Comparison of ENCODE assay signal across 12 cellular contexts in the genomic region with DNA sequence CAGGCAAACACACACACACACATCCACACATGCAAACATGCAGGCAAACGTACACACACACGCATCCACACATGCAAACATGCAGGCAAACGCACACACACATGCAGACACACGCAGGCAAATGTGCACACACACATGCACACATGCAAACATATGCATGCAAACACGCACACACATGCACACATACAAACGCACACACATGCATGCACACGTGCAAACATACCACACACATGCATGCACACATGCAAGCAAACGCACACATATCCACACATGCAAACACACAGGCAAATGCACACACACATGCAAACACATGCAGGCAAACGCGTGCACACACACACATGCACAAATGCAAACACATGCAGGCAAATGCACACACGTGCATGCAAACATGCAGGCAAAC. TPM values are rescaled to one million over a fixed set of nuclear protein-coding genes. Genes with fewer than 3 reads are reported as not detected.
DNase-seq lines count a peak whose midpoint lies in the region; FAIRE-seq and TF ChIP-seq lines count a peak whose summit lies in the region.
"Had no signal": no experiment of that assay in that cellular context is flagged by ENCODE, and none has a peak within 500 bp of the region (broad histone marks: within the 10 kb centered on the region; RNA-seq: fewer than 3 reads in every experiment).

No MANE protein-coding gene starts in this region.

- H3K9me3 Mint-ChIP-seq in H9 (peaks cover 5 to 8% of the 10 kb centered on the region in 2 experiments; a peak in 4 of 5 replicates), nephron (no peaks in the 10 kb centered on the region)

- no peak overlapping the region for H4K5ac ChIP-seq in H9 (ENCODE audit: insufficient read length, low read depth, low read length)

- no peak overlapping the region for H3K9ac ChIP-seq in H9 (ENCODE audit: extremely low read depth, insufficient read length, low read length)
- H3K9ac ChIP-seq: BLaER1 had no signal

- H3K27me3 Mint-ChIP-seq in H9 (ENCODE audit: low read depth) (peaks cover 7% of the 10 kb centered on the region), nephron (ENCODE audit: low read depth) (no peaks in the 10 kb centered on the region)

- no peak for TF ChIP-seq CTCF in H9 (conservative IDR thresholded peaks at IDR 0.05)
- no peak for TF ChIP-seq CTCF in bronchial epithelial cell (IDR thresholded peaks at IDR 0.05; ENCODE audit: insufficient read depth, low read length, severe bottlenecking)
- TF ChIP-seq CTCF in nephron (IDR thresholded peaks at IDR 0.05; ENCODE audit: unreplicated experiment in 3 of 3): no peak
- no peak for TF ChIP-seq CTCF in stomach (IDR thresholded peaks at IDR 0.05)

- H4K91ac ChIP-seq in H9 (ENCODE audit: insufficient read length, low read depth, low read length): no peak overlapping the region

- H3K23me2 ChIP-seq in H9 (ENCODE audit: insufficient read length, low read depth, low read length, poor library complexity, severe bottlenecking): no peaks in the 10 kb centered on the region

- no peak overlapping the region for H3K18ac ChIP-seq in H9 (ENCODE audit: insufficient read length, low read depth, low read length)

- no peak overlapping the region for H2BK12ac ChIP-seq in H9 (ENCODE audit: insufficient read length, low read depth, low read length)

- no peaks in the 10 kb centered on the region for H3K4me1 ChIP-seq in H9 (ENCODE audit: insufficient read depth, low read length)
- H3K4me1 ChIP-seq in stomach: peaks cover 0 to 30% (median 15%) of the 10 kb centered on the region in 4 donors

- H3K9me3 ChIP-seq in H9 (ENCODE audit: control insufficient read depth, low read depth, low read length): no peaks in the 10 kb centered on the region
- peaks cover 0 to 2% (median 0%) of the 10 kb centered on the region in 4 donors for H3K9me3 ChIP-seq in stomach

- intact Hi-C loops in stomach (cut with DNase I; ENCODE audit: low total_unique reads): no loop called here

- H3K4me3 Mint-ChIP-seq in H9 (no peak overlapping the region), nephron (no peak overlapping the region)
- H3K4me3 Mint-ChIP-seq: CD8-positive, alpha-beta memory T cell had no signal

- no peak for TF ChIP-seq EP300 in stomach (IDR thresholded peaks at IDR 0.05)

- no peaks in the 10 kb centered on the region for H3K79me2 ChIP-seq in H9 (ENCODE audit: insufficient read depth, low read length)

- no peaks in the 10 kb centered on the region for H3K79me1 ChIP-seq in H9 (ENCODE audit: insufficient read depth, low read depth, low read length, poor library complexity, severe bottlenecking)

- FAIRE-seq in bronchial epithelial cell (lab: Jason Lieb, UNC): peak; percentile 98
- FAIRE-seq: H54 had no signal

- H2BK120ac ChIP-seq in H9 (ENCODE audit: low read depth, low read length, poor library complexity, severe bottlenecking): no peak overlapping the region

- peaks cover 0 to 2% (median under 1%) of the 10 kb centered on the region in 3 experiments; a peak in 1 of 7 replicates for H3K36me3 Mint-ChIP-seq in H9 (ENCODE audit: insufficient read depth in 1 of 3, low read depth in 3 of 3)
- H3K36me3 Mint-ChIP-seq in nephron (ENCODE audit: low read depth): no peaks in the 10 kb centered on the region
- H3K36me3 Mint-ChIP-seq: CD8-positive, alpha-beta memory T cell had no signal

- H3K36me3 ChIP-seq in bronchial epithelial cell (ENCODE audit: control insufficient read depth, insufficient read depth, low read length) (no peaks in the 10 kb centered on the region), stomach (no peaks in the 10 kb centered on the region)
- H3K36me3 ChIP-seq: BLaER1 had no signal

- no peak overlapping the region for H3K56ac ChIP-seq in H9 (ENCODE audit: insufficient read length, low read depth, low read length)

- H4K20me1 ChIP-seq in H9 (ENCODE audit: control insufficient read depth, insufficient read depth, insufficient read length): no peaks in the 10 kb centered on the region
- H4K20me1 ChIP-seq: BLaER1 had no signal

- no peak overlapping the region for H2AK5ac ChIP-seq in H9 (ENCODE audit: insufficient read length, low read length)

- H3T11ph ChIP-seq in H9 (ENCODE audit: low read length): no peak overlapping the region

- H3K27me3 ChIP-seq in H9 (ENCODE audit: insufficient read depth, low read length) (no peaks in the 10 kb centered on the region), bronchial epithelial cell (ENCODE audit: control insufficient read depth, insufficient read depth, low read length) (peaks cover 2% of the 10 kb centered on the region), stomach (no peaks in the 10 kb centered on the region)
- H3K27me3 ChIP-seq: BLaER1 had no signal

- H3K27ac Mint-ChIP-seq in H9 (no peak overlapping the region), nephron (peak overlapping the region; percentile 74 to 92 (median 90))
- H3K27ac Mint-ChIP-seq: CD8-positive, alpha-beta memory T cell had no signal

- H2BK15ac ChIP-seq in H9 (ENCODE audit: low read depth, low read length): no peak overlapping the region

- H3K4me2 ChIP-seq in H9 (ENCODE audit: insufficient read depth, insufficient read length, low read length): no peak overlapping the region
- H3K4me2 ChIP-seq: BLaER1 had no signal

- no peak overlapping the region for H2AFZ ChIP-seq in H9 (ENCODE audit: low read length)

- no peak overlapping the region for H2BK20ac ChIP-seq in H9 (ENCODE audit: low read depth, low read length, poor library complexity, severe bottlenecking)

- DNase-seq in H9 (no peak), bronchial epithelial cell (ENCODE audit: low read depth) (no peak), NCI-H748 (lab: John Stamatoyannopoulos, UW; ENCODE audit: unreplicated experiment) (no peak), stomach (no peak)
- no peak for DNase-seq in activated naive CD4-positive, alpha-beta T cell treated with anti-CD3 and anti-CD28 coated beads, Interleukin-2, amount 50 U/mL, for 16 hours
- DNase-seq: AML-193; CD8-positive, alpha-beta memory T cell; DMS53; GF-D8 had no signal

- peak overlapping the region; percentile 1 for H4K8ac ChIP-seq in H9 (replicated peaks; ENCODE audit: insufficient read length, low read depth, low read length)

- H3K4me1 Mint-ChIP-seq in H9: peaks cover 0 to 11% of the 10 kb centered on the region in 2 experiments; a peak in 2 of 4 replicates
- peaks cover 61% of the 10 kb centered on the region for H3K4me1 Mint-ChIP-seq in nephron
- H3K4me1 Mint-ChIP-seq: CD8-positive, alpha-beta memory T cell had no signal

- no peak overlapping the region for H2BK5ac ChIP-seq in H9 (ENCODE audit: insufficient read length, low read length)

- H3K4ac ChIP-seq in H9 (ENCODE audit: low read depth, low read length): no peak overlapping the region

- no peak for TF ChIP-seq POLR2A in stomach (IDR thresholded peaks at IDR 0.05)

- WGBS in H9 (ENCODE audit: extremely low coverage, insufficient read length, low lambda C conversion rate): no CpG with 5 or more reads among the region's 11 CpGs
- WGBS in stomach, 5 donors: 80 to 93% (median 89%) methylated on average over 11 of the region's 11 CpGs

- H3K14ac ChIP-seq in H9 (ENCODE audit: insufficient read depth, low read length): no peak overlapping the region

- no peak overlapping the region for H3K4me3 ChIP-seq in bronchial epithelial cell (ENCODE audit: low read depth, low read length)
- H3K4me3 ChIP-seq in stomach: no peak overlapping the region
- H3K4me3 ChIP-seq: BLaER1 had no signal

- H3K23ac ChIP-seq in H9 (ENCODE audit: insufficient read length, low read depth, low read length): no peak overlapping the region

- no peak overlapping the region for H3K27ac ChIP-seq in H9 (ENCODE audit: insufficient read length, low read depth, low read length)
- H3K27ac ChIP-seq in stomach: no peak overlapping the region
- H3K27ac ChIP-seq: BLaER1 had no signal

RNA-seq across cellular contexts. Expression of gene RIN2, which starts 46.9 kb away (rescaled TPM):
- 1.0 and 1.1 TPM in 2 replicates for total RNA-seq in H9 (2021)
- 41.1 and 45.8 TPM in 2 replicates for total RNA-seq in bronchial epithelial cell
- 10 to 100 TPM in 4 of 5 donors, 1 to 10 TPM in 1; 9.9 to 82.7 (median 55.4) TPM for total RNA-seq in stomach
- polyA plus RNA-seq in stomach: 10 to 100 TPM; 11.1 to 19.4 (median 19.4) TPM
- polyA plus RNA-seq: CD8-positive, alpha-beta memory T cell had no signal

Comparison
In these comparisons a context has a peak if more than half of its experiments do, and no peak if none do; other contexts are left out.
1. H3K27ac Mint-ChIP-seq: peak in nephron (3 of 3); none in H9 (0 of 3).